19 cellular contexts compared by ENCODE assay signal in the genomic region with DNA sequence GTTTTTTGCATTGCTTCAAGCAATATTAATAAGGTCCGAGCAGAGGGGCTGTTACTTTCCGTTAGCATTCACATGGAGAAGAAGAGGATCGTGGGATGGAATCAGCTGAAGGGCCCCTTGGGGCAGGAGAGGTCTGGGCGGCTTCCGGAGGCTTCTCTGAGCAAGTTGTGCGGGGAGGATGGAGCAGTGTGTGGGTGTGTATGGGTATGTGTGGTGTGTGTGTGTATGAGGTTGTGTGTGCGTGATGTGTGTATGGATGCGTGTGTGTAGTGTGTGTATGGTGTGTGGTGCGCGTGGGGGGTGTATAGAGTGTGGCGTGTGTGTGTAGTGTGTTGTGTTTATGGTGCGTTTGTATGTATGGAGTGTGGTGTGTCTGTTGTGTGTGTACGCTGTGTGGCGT. TPM values are rescaled to one million over a fixed set of nuclear protein-coding genes. Genes with fewer than 3 reads are reported as not detected.
A peak's percentile ranks its signal among the peaks of the same experiment; 100 is the strongest.
DNase-seq lines count a peak whose midpoint lies in the region; ATAC-seq, FAIRE-seq and TF ChIP-seq lines count a peak whose summit lies in the region.
"Had no signal": no experiment of that assay in that cellular context is flagged by ENCODE, and none has a peak within 500 bp of the region (broad histone marks: within the 10 kb centered on the region; RNA-seq: fewer than 3 reads in every experiment).

No MANE protein-coding gene starts in this region.

- FAIRE-seq in H1 (lab: Jason Lieb, UNC): no peak

- DNase-seq in GM20000 (ENCODE audit: low spot score) (peak; percentile 4), PC-3 (no peak), H1 (ENCODE audit: low read depth in 1 of 2, low spot score in 2 of 2) (no peak), trophoblast cell (no peak), AML-193 (lab: John Stamatoyannopoulos, UW) (no peak)
- DNase-seq: Calu3; CD8-positive, alpha-beta T cell; DMS53; DND-41; EL; Kasumi-1; KG1 had no signal

- no peak for ATAC-seq in PC-3
- ATAC-seq in GM18861 (IDR thresholded peaks at IDR 0.05; ENCODE audit: unreplicated experiment): no peak
- ATAC-seq in HG02588 (IDR thresholded peaks at IDR 0.05; ENCODE audit: unreplicated experiment): no peak
- ATAC-seq: CD8-positive, alpha-beta T cell had no signal

- peak overlapping the region; percentile 71 for H3K56ac ChIP-seq in H1 (replicated peaks; ENCODE audit: insufficient read length, low read depth, low read length)

- H3K36me3 ChIP-seq in PC-3 (ENCODE audit: low read depth, low read length) (no peaks in the 10 kb centered on the region), H1 (ENCODE audit: control insufficient read depth in 2 of 4, insufficient read depth in 4 of 4, low read length in 3 of 4) (no peaks in the 10 kb centered on the region), trophoblast cell (ENCODE audit: control insufficient read depth in 1 of 2, insufficient read depth in 2 of 2, low read length in 2 of 2) (no peaks in the 10 kb centered on the region)
- H3K36me3 ChIP-seq: HAP-1 had no signal

- peaks cover 10% of the 10 kb centered on the region; the same call in 1 of the 2 replicates for H3K4me1 ChIP-seq in PC-3 (ENCODE audit: insufficient read depth, low read length)
- H3K4me1 ChIP-seq in H1 (replicated peaks in 1 of 4; ENCODE audit: control insufficient read depth in 3 of 4, insufficient read depth in 4 of 4, low read length in 3 of 4): peaks cover 0 to 5% (median 4%) of the 10 kb centered on the region in 4 experiments; a peak in 4 of 7 replicates
- H3K4me1 ChIP-seq in trophoblast cell (ENCODE audit: control insufficient read depth in 1 of 2, insufficient read depth in 2 of 2, low read length in 2 of 2): peaks cover 2 to 3% of the 10 kb centered on the region in 2 experiments
- H3K4me1 ChIP-seq: HAP-1 had no signal

- no peak overlapping the region for H4K12ac ChIP-seq in trophoblast cell (ENCODE audit: low read depth, low read length)

- POLR2A ChIA-PET in PC-3 (lab: Charles Lee; ENCODE audit: unreplicated experiment): no interaction called here
- POLR2A ChIA-PET in H1 (lab: Charles Lee; ENCODE audit: partially characterized antibody): no interaction called here

- 88 to 100% methylated on average over 6 to 14 of the region's 14 CpGs for WGBS in H1 (ENCODE audit: extremely low coverage in 1 of 2, insufficient coverage in 1 of 2, insufficient read length in 1 of 2, insufficient replicate concordance in 2 of 2, low coverage in 1 of 2, low lambda C conversion rate in 2 of 2, missing lambda C conversion rate in 1 of 2), 2 experiments
- 100% methylated on average over 7 of the region's 14 CpGs for WGBS in trophoblast cell (ENCODE audit: extremely low coverage, insufficient coverage, insufficient read length)

- H3K18ac ChIP-seq in H1 (ENCODE audit: extremely low read depth, low read length) (no peak overlapping the region), trophoblast cell (ENCODE audit: low read length) (no peak overlapping the region)

- H3K4ac ChIP-seq in H1 (replicated peaks; ENCODE audit: insufficient read length, low read depth, low read length) (no peak overlapping the region), trophoblast cell (ENCODE audit: low read depth, low read length) (no peak overlapping the region)

- no peaks in the 10 kb centered on the region for H3K27me3 ChIP-seq in PC-3 (ENCODE audit: low read length)
- H3K27me3 ChIP-seq in H1 (replicated peaks in 1 of 4; ENCODE audit: control insufficient read depth in 3 of 4, extremely low read depth in 1 of 4, insufficient read depth in 3 of 4, low read length in 3 of 4): no peaks in the 10 kb centered on the region; a peak in 1 of 7 replicates
- H3K27me3 ChIP-seq in trophoblast cell (ENCODE audit: insufficient read depth, low read length): no peaks in the 10 kb centered on the region

- CTCF ChIA-PET in PC-3 (lab: Charles Lee): no interaction called here
- CTCF ChIA-PET in H1 (lab: Charles Lee; ENCODE audit: partially characterized antibody): interaction anchor here (1.7 to 5.1 kb wide), 2 partner anchors 127 to 474 kb away, joined by 3 to 71 read pairs; no protein-coding TSS in a partner anchor

- H2AK5ac ChIP-seq in H1 (ENCODE audit: low read depth, low read length) (peak overlapping the region; percentile 89), trophoblast cell (ENCODE audit: low read length) (no peak overlapping the region)

- H3K9me3 ChIP-seq in PC-3 (ENCODE audit: low read length) (no peaks in the 10 kb centered on the region), H1 (ENCODE audit: insufficient read depth in 2 of 2, low read depth in 1 of 2, low read length in 1 of 2) (no peaks in the 10 kb centered on the region), trophoblast cell (ENCODE audit: insufficient read depth, low read depth, low read length) (peaks cover 8% of the 10 kb centered on the region)
- H3K9me3 ChIP-seq: HAP-1 had no signal

- H3K4me2 ChIP-seq in PC-3 (ENCODE audit: low read length): peak overlapping the region; percentile 94; the same call in 1 of the 2 replicates
- no peak overlapping the region for H3K4me2 ChIP-seq in H1 (ENCODE audit: insufficient read depth in 1 of 2, low read depth in 2 of 2, low read length in 2 of 2)
- H3K4me2 ChIP-seq in trophoblast cell (ENCODE audit: low read length): no peak overlapping the region

- 0 out of 2 replicates have a peak overlapping the region, but pooled peaks have one; percentile 55 for H2BK12ac ChIP-seq in H1 (ENCODE audit: low read depth, low read length)
- no peak overlapping the region for H2BK12ac ChIP-seq in trophoblast cell (ENCODE audit: low read length)

- H2BK15ac ChIP-seq in H1 (ENCODE audit: low read length): 0 out of 2 replicates have a peak overlapping the region, but pooled peaks have one; percentile 14

- peak overlapping the region; percentile 5 for H4K91ac ChIP-seq in H1 (replicated peaks; ENCODE audit: insufficient read length, low read length)
- no peak overlapping the region for H4K91ac ChIP-seq in trophoblast cell (ENCODE audit: low read depth, low read length)

- no peaks in the 10 kb centered on the region for H3F3A ChIP-seq in PC-3 (ENCODE audit: low read length, unreplicated experiment)

- H3K4me3 ChIP-seq in PC-3 (ENCODE audit: low read length) (peak overlapping the region; percentile 64; the same call in 1 of the 2 replicates), H1 (ENCODE audit: extremely low read depth in 1 of 4, insufficient read depth in 2 of 4, low read depth in 3 of 4, low read length in 4 of 4) (no peak overlapping the region), trophoblast cell (ENCODE audit: low read depth, low read length) (peak overlapping the region; percentile 47)
- H3K4me3 ChIP-seq: HAP-1 had no signal

- H2BK120ac ChIP-seq in H1 (replicated peaks; ENCODE audit: low read depth, low read length) (no peak overlapping the region), trophoblast cell (ENCODE audit: insufficient read depth, low read length, poor library complexity) (no peak overlapping the region)

- TF ChIP-seq CTCF in GM20000 (IDR thresholded peaks at IDR 0.05; ENCODE audit: extremely low read depth, missing control alignments): no peak
- no peak for TF ChIP-seq CTCF in PC-3 (conservative IDR thresholded peaks at IDR 0.05; ENCODE audit: low read depth, low read length)
- no peak for TF ChIP-seq CTCF in H1 (IDR thresholded peaks at IDR 0.05; ENCODE audit: control extremely low read depth in 1 of 3, insufficient read depth in 1 of 3, low read depth in 1 of 3, low read length in 3 of 3)

- no peak for TF ChIP-seq EP300 in H1 (IDR thresholded peaks at IDR 0.05; ENCODE audit: borderline replicate concordance in 1 of 2, low read depth in 2 of 2, low read length in 2 of 2)

- H3K9ac ChIP-seq in PC-3 (ENCODE audit: low read length): no peak overlapping the region
- no peak overlapping the region; a peak in 1 of 7 replicates for H3K9ac ChIP-seq in H1 (replicated peaks in 1 of 4; ENCODE audit: extremely low read depth in 1 of 4, low read depth in 3 of 4, low read length in 3 of 4)
- H3K9ac ChIP-seq in trophoblast cell (ENCODE audit: low read length): no peak overlapping the region

- H4K8ac ChIP-seq in H1 (ENCODE audit: extremely low read depth, insufficient read depth, low read length) (no peak overlapping the region; the same call in 1 of the 2 replicates), trophoblast cell (ENCODE audit: low read depth, low read length) (no peak overlapping the region)

- peaks cover 6% of the 10 kb centered on the region for H3K23me2 ChIP-seq in H1 (ENCODE audit: low read depth, low read length)

- H4K20me1 ChIP-seq in PC-3 (ENCODE audit: low read length) (no peaks in the 10 kb centered on the region), H1 (replicated peaks in 1 of 2; ENCODE audit: control insufficient read depth in 1 of 2, insufficient read depth in 2 of 2, low read length in 2 of 2) (peaks cover 0 to 6% of the 10 kb centered on the region in 2 experiments)

- H2BK20ac ChIP-seq in H1 (ENCODE audit: low read length): no peak overlapping the region

- no peak overlapping the region for H3K23ac ChIP-seq in H1 (ENCODE audit: insufficient read length)
- H3K23ac ChIP-seq in trophoblast cell (ENCODE audit: low read length): peak overlapping the region; percentile 1

- H3K14ac ChIP-seq in H1 (ENCODE audit: insufficient read length): no peak overlapping the region
- no peak overlapping the region for H3K14ac ChIP-seq in trophoblast cell (ENCODE audit: low read length)

- no peak for TF ChIP-seq POLR2A in H1 (IDR thresholded peaks at IDR 0.05; ENCODE audit: control extremely low read depth in 1 of 2, low read depth in 2 of 2, low read length in 2 of 2)

- H3K79me2 ChIP-seq in PC-3 (ENCODE audit: low read length) (no peaks in the 10 kb centered on the region), H1 (ENCODE audit: control insufficient read depth in 1 of 2, insufficient read depth in 2 of 2, low read length in 2 of 2) (no peaks in the 10 kb centered on the region), trophoblast cell (ENCODE audit: control insufficient read depth, insufficient read depth, low read length, poor library complexity) (no peaks in the 10 kb centered on the region)

- TF ChIP-seq RAD21 in H1 (IDR thresholded peaks at IDR 0.05 in 1 of 2, conservative IDR thresholded peaks at IDR 0.05 in 1 of 2; ENCODE audit: low read depth in 2 of 2, low read length in 2 of 2): no peak

- no peak overlapping the region for H4K5ac ChIP-seq in H1 (ENCODE audit: insufficient read length, low read depth, low read length)

- H3K79me1 ChIP-seq in H1 (ENCODE audit: low read depth, low read length): no peaks in the 10 kb centered on the region
- no peaks in the 10 kb centered on the region for H3K79me1 ChIP-seq in trophoblast cell (ENCODE audit: low read length)

- intact Hi-C loops in PC-3 (cut with micrococcal nuclease): no loop called here

- H2AFZ ChIP-seq in PC-3 (ENCODE audit: low read length) (no peak overlapping the region; the same call in 1 of the 2 replicates), H1 (ENCODE audit: low read length) (no peak overlapping the region), trophoblast cell (ENCODE audit: insufficient read depth, low read length, poor library complexity) (no peak overlapping the region)

- no peaks in the 10 kb centered on the region for H3K9me2 ChIP-seq in PC-3 (replicated peaks; ENCODE audit: low read length)

- BruUV-seq in PC-3 (replicated peaks; lab: Mats Ljungman, UMichigan): no TSS peak

- H3K27ac ChIP-seq in PC-3 (ENCODE audit: low read length) (no peak overlapping the region), H1 (ENCODE audit: low read depth, low read length) (no peak overlapping the region), trophoblast cell (ENCODE audit: low read depth, low read length) (no peak overlapping the region)
- H3K27ac ChIP-seq: HL-60 had no signal

- H2BK5ac ChIP-seq in H1 (ENCODE audit: low read depth, low read length) (peak overlapping the region; percentile 62), trophoblast cell (ENCODE audit: low read depth, low read length, poor library complexity) (no peak overlapping the region)

RNA-seq across cellular contexts. Expression of a gene that starts 25.8 kb away (rescaled TPM):
- total RNA-seq in PC-3 (2014; rRNA removed): not detected in 2 replicates
- 14.5 and 15.0 TPM in 2 replicates for total RNA-seq in H1 (2021; fragmentation: NEBNext Ultra II Directional; extraction: Animal tissue kit (Norgen Biotek cat#: 25700))
- polyA plus RNA-seq in H1 (2011; rRNA removed): 27.1 and 29.6 TPM in 2 replicates
- polyA plus RNA-seq in H1 (2011; cell fraction: cytosol; rRNA removed): 32.0 TPM
- 51.6 TPM for polyA plus RNA-seq in H1 (2011; cell fraction: nucleus; rRNA removed)
- 16.1 to 18.4 TPM (median 17.9 TPM) in 4 replicates for polyA plus RNA-seq in H1 (2012, experiment 1 of 2)
- polyA plus RNA-seq in H1 (2012, experiment 2 of 2): 5.3 TPM
- 30.2 TPM for polyA plus RNA-seq in H1 (2013, experiment 1 of 2)
- polyA plus RNA-seq in H1 (2013, experiment 2 of 2): 31.6 TPM
- 51.4 and 64.8 TPM in 2 replicates for polyA minus RNA-seq in H1 (2011; rRNA and poly(A)+ RNA removed)
- polyA minus RNA-seq in H1 (2011; cell fraction: cytosol; rRNA and poly(A)+ RNA removed): 30.8 TPM
- 38.6 TPM for polyA minus RNA-seq in H1 (2011; cell fraction: nucleus; rRNA and poly(A)+ RNA removed)
- 1.7 and 1.9 TPM in 2 replicates for polyA plus RNA-seq in trophoblast cell (2013)
- total RNA-seq: A172; Calu3; CD8-positive, alpha-beta T cell had no signal
- polyA plus RNA-seq: CD14-positive monocyte, IgD-negative memory B cell had no signal

Comparison
In these comparisons a context has a peak if more than half of its experiments do, and no peak if none do; other contexts are left out.
1. H3K4me3 ChIP-seq: peak in PC-3 (single experiment) and trophoblast cell (single experiment); none in H1 (0 of 4).
2. RNA of a gene that starts 25.8 kb away (total RNA-seq): 14.5 to 15.0 TPM in H1; not detected in PC-3; every median in the first group is over 10 times any median in the second.